In the genomic region with DNA sequence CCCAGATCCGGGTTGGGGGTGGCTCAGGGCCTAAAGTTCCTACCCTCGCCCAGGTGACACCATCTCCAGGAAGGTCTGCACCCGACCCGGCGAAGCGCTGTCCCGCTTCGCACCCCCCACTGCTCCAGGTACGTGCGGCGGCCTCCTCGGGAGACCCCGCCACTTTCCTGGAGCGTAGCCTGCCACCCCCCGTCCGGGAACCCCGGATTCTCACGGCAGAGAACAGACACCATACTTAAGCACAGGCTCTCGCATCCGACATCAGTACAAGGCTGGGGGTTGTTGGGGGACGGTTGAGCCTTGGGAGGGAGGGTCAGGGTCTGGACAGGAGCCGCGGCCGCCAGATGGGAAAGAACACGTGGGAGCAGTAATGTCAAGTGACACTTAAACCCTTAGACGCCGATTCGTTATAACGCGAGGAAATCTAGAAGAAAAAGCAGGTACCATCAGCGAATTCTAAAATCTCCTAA, we compare ENCODE assay signal across 9 cellular contexts. TPM values are rescaled to one million over a fixed set of nuclear protein-coding genes. Genes with fewer than 3 reads are reported as not detected.
DNase-seq lines count a peak whose midpoint lies in the region; ATAC-seq, FAIRE-seq and TF ChIP-seq lines count a peak whose summit lies in the region.
"Had no signal": no experiment of that assay in that cellular context is flagged by ENCODE, and none has a peak within 500 bp of the region (broad histone marks: within the 10 kb centered on the region; RNA-seq: fewer than 3 reads in every experiment).

No MANE protein-coding gene starts in this region.

- peaks cover 9% of the 10 kb centered on the region for H3K36me3 ChIP-seq in MG63

- H3K9me3 ChIP-seq in MG63 = no peaks in the 10 kb centered on the region

- ATAC-seq in GM21717 (IDR thresholded peaks at IDR 0.05; ENCODE audit: unreplicated experiment) (peak; percentile 49), left cardiac atrium (peak; percentile 81 to 85)
- ATAC-seq in activated naive CD4-positive, alpha-beta T cell treated with anti-CD3 and anti-CD28 coated beads, Interleukin-2, amount 50 U/mL, for 72 hours = peak; percentile 16 to 37

- peaks cover 15% of the 10 kb centered on the region for H3K4me1 Mint-ChIP-seq in progenitor cell of endocrine pancreas (ENCODE audit: low read depth)

- H3K9me3 Mint-ChIP-seq in activated naive CD4-positive, alpha-beta T cell treated with anti-CD3 and anti-CD28 coated beads, Interleukin-2, amount 50 U/mL, for 72 hours = no peaks in the 10 kb centered on the region
- H3K9me3 Mint-ChIP-seq in progenitor cell of endocrine pancreas (ENCODE audit: low read depth) = no peaks in the 10 kb centered on the region

- H3K27ac Mint-ChIP-seq in activated naive CD4-positive, alpha-beta T cell treated with anti-CD3 and anti-CD28 coated beads, Interleukin-2, amount 50 U/mL, for 72 hours = peak overlapping the region; percentile 76 to 98
- peak overlapping the region; percentile 98 for H3K27ac Mint-ChIP-seq in progenitor cell of endocrine pancreas

- intact Hi-C loops in left cardiac atrium (cut with DNase I) = no loop called here

- peak; percentile 35 for FAIRE-seq in urothelium cell line (lab: Jason Lieb, UNC)

- peak overlapping the region; percentile 92 for H3K4me3 Mint-ChIP-seq in progenitor cell of endocrine pancreas (ENCODE audit: low read depth)

- no peaks in the 10 kb centered on the region for H3K27me3 Mint-ChIP-seq in progenitor cell of endocrine pancreas

- no peak for TF ChIP-seq CTCF in progenitor cell of endocrine pancreas (IDR thresholded peaks at IDR 0.05; ENCODE audit: unreplicated experiment)

- DNase-seq in DMS114 treated with DMSO at 0.1 percent for 48 hours (lab: John Stamatoyannopoulos, UW; ENCODE audit: unreplicated experiment) (peak; percentile 65), MG63 (peak; percentile 64), SK-N-DZ (ENCODE audit: low spot score) (peak; percentile 88), left cardiac atrium (peak; percentile 65), progenitor cell of endocrine pancreas (ENCODE audit: low spot score, unreplicated experiment) (peak; percentile 31), urothelium cell line (ENCODE audit: low spot score) (peak; percentile 80)
- peak; percentile 59 to 61 for DNase-seq in activated naive CD4-positive, alpha-beta T cell treated with anti-CD3 and anti-CD28 coated beads, Interleukin-2, amount 50 U/mL, for 72 hours (ENCODE audit: low spot score in 2 of 2)

- H3K27me3 ChIP-seq in MG63 = no peaks in the 10 kb centered on the region

- H3K4me3 ChIP-seq in MG63 = peak overlapping the region; percentile 88

- H3K36me3 Mint-ChIP-seq in activated naive CD4-positive, alpha-beta T cell treated with anti-CD3 and anti-CD28 coated beads, Interleukin-2, amount 50 U/mL, for 72 hours = peaks cover 18 to 21% of the 10 kb centered on the region in 2 donors
- no peaks in the 10 kb centered on the region for H3K36me3 Mint-ChIP-seq in progenitor cell of endocrine pancreas (ENCODE audit: insufficient read depth)

RNA-seq across cellular contexts. Expression of gene TIMM9, which starts 0.5 kb away (rescaled TPM):
- 49.2 and 80.2 TPM in 2 replicates for total RNA-seq in MG63 (2014; rRNA removed; shearing (Covaris generic); ENCODE audit: low replicate concordance)
- 50.9 and 91.7 TPM in 2 replicates for polyA plus RNA-seq in SK-N-DZ (2014; cell fraction: cytosol; rRNA removed)
- 29.3 and 44.3 TPM in 2 replicates for polyA plus RNA-seq in SK-N-DZ (2014; cell fraction: nucleus; rRNA removed)
- 10 to 100 TPM; 27.8 to 65.0 TPM for total RNA-seq in activated naive CD4-positive, alpha-beta T cell treated with anti-CD3 and anti-CD28 coated beads, Interleukin-2, amount 50 U/mL, for 72 hours
- total RNA-seq in left cardiac atrium = 10 to 100 TPM; 22.6 to 35.1 TPM
- 34.1 and 37.9 TPM in 2 replicates for total RNA-seq in progenitor cell of endocrine pancreas

RNA-seq across cellular contexts. Expression of gene KIAA0586, which starts 0.7 kb away (rescaled TPM):
- 11.5 and 28.4 TPM in 2 replicates for total RNA-seq in MG63 (2014; rRNA removed; shearing (Covaris generic); ENCODE audit: low replicate concordance)
- 15.5 and 19.7 TPM in 2 replicates for polyA plus RNA-seq in SK-N-DZ (2014; cell fraction: cytosol; rRNA removed)
- polyA plus RNA-seq in SK-N-DZ (2014; cell fraction: nucleus; rRNA removed) = 14.2 and 19.8 TPM in 2 replicates
- 10 to 100 TPM; 37.3 to 47.2 TPM for total RNA-seq in activated naive CD4-positive, alpha-beta T cell treated with anti-CD3 and anti-CD28 coated beads, Interleukin-2, amount 50 U/mL, for 72 hours
- total RNA-seq in left cardiac atrium (10 to 100 TPM; 11.9 to 12.4 TPM), progenitor cell of endocrine pancreas (17.7 and 19.8 TPM in 2 replicates)

RNA-seq across cellular contexts. Expression of gene TOMM20L, which starts 31.1 kb away (rescaled TPM):
- not detected in 2 replicates for total RNA-seq in MG63 (2014; rRNA removed; shearing (Covaris generic); ENCODE audit: low replicate concordance)
- polyA plus RNA-seq in SK-N-DZ (2014; cell fraction: cytosol; rRNA removed) = not detected in 2 replicates
- polyA plus RNA-seq in SK-N-DZ (2014; cell fraction: nucleus; rRNA removed) = not detected in 2 replicates
- not detected for total RNA-seq in activated naive CD4-positive, alpha-beta T cell treated with anti-CD3 and anti-CD28 coated beads, Interleukin-2, amount 50 U/mL, for 72 hours
- total RNA-seq in left cardiac atrium (not detected), progenitor cell of endocrine pancreas (0.55 TPM in 1 of 2 replicates, not detected in the other)
- total RNA-seq: pulmonary artery endothelial cell had no signal

Comparison
In these comparisons a context has a peak if more than half of its experiments do, and no peak if none do; other contexts are left out.
1. Peak in every context shown above with its lines: DNase-seq, ATAC-seq and H3K4me3 ChIP-seq.
2. DNase-seq: peak in every context shown above with its lines; median percentile 88 in SK-N-DZ; 80 in urothelium cell line; 65 in DMS114 treated with DMSO at 0.1 percent for 48 hours; 65 in left cardiac atrium; 64 in MG63; 60 in activated naive CD4-positive, alpha-beta T cell treated with anti-CD3 and anti-CD28 coated beads, Interleukin-2, amount 50 U/mL, for 72 hours; 31 in progenitor cell of endocrine pancreas.
3. ATAC-seq: peak in every context shown above with its lines; median percentile 83 in left cardiac atrium; 49 in GM21717; 26 in activated naive CD4-positive, alpha-beta T cell treated with anti-CD3 and anti-CD28 coated beads, Interleukin-2, amount 50 U/mL, for 72 hours.